ENCODE assay signal across 9 cellular contexts in the genomic region with DNA sequence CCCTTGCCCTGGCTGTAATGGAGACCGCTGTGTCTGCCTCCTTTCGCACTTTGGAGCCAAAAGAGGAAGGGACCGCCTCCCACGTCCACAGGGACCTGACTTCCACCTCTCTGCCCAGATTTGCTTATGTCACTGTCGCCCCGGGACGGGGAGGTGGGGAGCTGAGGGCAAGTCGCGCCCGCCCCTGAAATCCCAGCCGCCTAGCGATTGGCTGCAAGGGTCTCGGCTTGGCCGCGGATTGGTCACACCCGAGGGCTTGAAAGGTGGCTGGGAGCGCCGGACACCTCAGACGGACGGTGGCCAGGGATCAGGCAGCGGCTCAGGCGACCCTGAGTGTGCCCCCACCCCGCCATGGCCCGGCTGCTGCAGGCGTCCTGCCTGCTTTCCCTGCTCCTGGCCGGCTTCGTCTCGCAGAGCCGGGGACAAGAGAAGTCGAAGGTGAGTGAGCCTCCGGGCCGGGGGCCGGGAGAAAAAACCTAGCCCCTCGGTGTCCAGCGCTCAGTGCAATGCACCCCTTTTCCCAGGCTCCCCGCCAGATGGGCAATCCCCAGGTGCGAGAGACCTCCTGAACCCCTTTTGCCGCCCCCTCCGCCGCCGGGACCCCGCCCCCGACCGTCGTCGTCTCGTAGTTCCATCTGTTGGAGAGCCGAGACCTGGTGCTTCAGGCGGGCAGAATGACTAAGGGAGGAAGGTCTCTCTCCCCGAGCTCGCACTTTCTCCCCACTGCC. TPM values are rescaled to one million over a fixed set of nuclear protein-coding genes. Genes with fewer than 3 reads are reported as not detected.
DNase-seq lines count a peak whose midpoint lies in the region; TF ChIP-seq lines count a peak whose summit lies in the region.
"Had no signal": no experiment of that assay in that cellular context is flagged by ENCODE, and none has a peak within 500 bp of the region (broad histone marks: within the 10 kb centered on the region; RNA-seq: fewer than 3 reads in every experiment).

A gene with protein sequence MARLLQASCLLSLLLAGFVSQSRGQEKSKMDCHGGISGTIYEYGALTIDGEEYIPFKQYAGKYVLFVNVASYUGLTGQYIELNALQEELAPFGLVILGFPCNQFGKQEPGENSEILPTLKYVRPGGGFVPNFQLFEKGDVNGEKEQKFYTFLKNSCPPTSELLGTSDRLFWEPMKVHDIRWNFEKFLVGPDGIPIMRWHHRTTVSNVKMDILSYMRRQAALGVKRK (plus strand): TSS at position 288 of the 728 bp plus-strand sequence. CDS start 64 bp downstream, at position 352.

- peak within 1 kb of the TSS; percentile 60 for H2AFZ ChIP-seq in neural cell (ENCODE audit: low read depth, low read length)
- H2AFZ ChIP-seq in MM.1S (ENCODE audit: low read length): no peak within 1 kb of the TSS

- H4K20me1 ChIP-seq in neural cell (ENCODE audit: insufficient read depth) (no peaks in the 10 kb centered on the region), MM.1S (ENCODE audit: insufficient read depth, low read length) (no peaks in the 10 kb centered on the region)

- H3K27me3 ChIP-seq in neural cell (ENCODE audit: insufficient read depth, low read depth, low read length): peaks cover 11% of the 10 kb centered on the region
- no peaks in the 10 kb centered on the region for H3K27me3 ChIP-seq in MM.1S (replicated peaks; ENCODE audit: insufficient read depth, low read length)

- peaks cover 5% of the 10 kb centered on the region for H3K27me3 Mint-ChIP-seq in activated naive CD8-positive, alpha-beta T cell

- DNase-seq in GM12864 (ENCODE audit: low read depth): no peak
- DNase-seq in HEK293T (ENCODE audit: extremely low spot score): peak; percentile 85
- peak; percentile 45 for DNase-seq in NCI-H2171 (lab: John Stamatoyannopoulos, UW)
- peak; percentile 74 for DNase-seq in germinal center (ENCODE audit: low spot score)
- no peak for DNase-seq in MM.1S

- H3K4me2 ChIP-seq in neural cell (ENCODE audit: low read length) (peak within 1 kb of the TSS; percentile 39), MM.1S (ENCODE audit: low read depth, low read length) (no peak within 1 kb of the TSS)

- H3K4me3 ChIP-seq in GM12864 (ENCODE audit: low read depth, low read length) (peak within 1 kb of the TSS; percentile 17), neural cell (ENCODE audit: low read length) (peak within 1 kb of the TSS; percentile 85), urinary bladder (ENCODE audit: low read depth, low read length) (peak within 1 kb of the TSS; percentile 56), MM.1S (ENCODE audit: low read length) (no peak within 1 kb of the TSS)

- H3K27ac Mint-ChIP-seq in activated naive CD8-positive, alpha-beta T cell: no peak within 1 kb of the TSS

- POLR2A ChIA-PET in HEK293T (lab: Yijun Ruan, JAX): interaction anchor here (1.2 to 1.4 kb wide), 2 partner anchors 9 to 16 kb away, joined by 3 to 4 read pairs; no protein-coding TSS in a partner anchor

- peaks cover 2% of the 10 kb centered on the region for H3K36me3 Mint-ChIP-seq in activated naive CD8-positive, alpha-beta T cell

- H3K9ac ChIP-seq in neural cell (ENCODE audit: low read length) (peak within 1 kb of the TSS; percentile 62), MM.1S (ENCODE audit: low read length) (no peak within 1 kb of the TSS)

- TF ChIP-seq EP300 in neural cell (conservative IDR thresholded peaks at IDR 0.05; ENCODE audit: poor library complexity, severe bottlenecking): no peak

- no peak for TF ChIP-seq CTCF in GM12864 (IDR thresholded peaks at IDR 0.05; ENCODE audit: low read depth, low read length, missing control alignments)
- no peak for TF ChIP-seq CTCF in neural cell (IDR thresholded peaks at IDR 0.05; ENCODE audit: poor library complexity, severe bottlenecking)
- no peak for TF ChIP-seq CTCF in MM.1S (IDR thresholded peaks at IDR 0.05; ENCODE audit: low read length)

- peak within 1 kb of the TSS; percentile 77 for H3K4me3 Mint-ChIP-seq in activated naive CD8-positive, alpha-beta T cell

- no peak for TF ChIP-seq RAD21 in neural cell (conservative IDR thresholded peaks at IDR 0.05)

- H3K27ac ChIP-seq in neural cell (ENCODE audit: low read length) (no peak within 1 kb of the TSS), urinary bladder (ENCODE audit: low read depth) (peak within 1 kb of the TSS; percentile 44), MM.1S (ENCODE audit: low read length) (no peak within 1 kb of the TSS)

- H3F3A ChIP-seq in neural cell (ENCODE audit: insufficient read depth, low read length, poor library complexity, severe bottlenecking): no peaks in the 10 kb centered on the region
- H3F3A ChIP-seq in MM.1S (ENCODE audit: insufficient read depth, low read length): no peaks in the 10 kb centered on the region; the same call in 1 of the 2 replicates

- H3K36me3 ChIP-seq in neural cell (ENCODE audit: insufficient read depth, low read length): no peaks in the 10 kb centered on the region
- H3K36me3 ChIP-seq in urinary bladder (ENCODE audit: insufficient read depth): no peaks in the 10 kb centered on the region
- H3K36me3 ChIP-seq in MM.1S (replicated peaks; ENCODE audit: insufficient read depth, low read length): no peaks in the 10 kb centered on the region

- H3K79me2 ChIP-seq in neural cell (replicated peaks; ENCODE audit: insufficient read depth, low read length) (no peaks in the 10 kb centered on the region), MM.1S (ENCODE audit: low read length) (no peaks in the 10 kb centered on the region)

- WGBS in urinary bladder: 2% methylated on average over 51 of the region's 51 CpGs

- H3K4me1 Mint-ChIP-seq in activated naive CD8-positive, alpha-beta T cell (ENCODE audit: low read depth): peaks cover 16% of the 10 kb centered on the region

- no peaks in the 10 kb centered on the region for H3K4me1 ChIP-seq in urinary bladder (ENCODE audit: insufficient read depth)
- H3K4me1 ChIP-seq in MM.1S (ENCODE audit: low read length): no peaks in the 10 kb centered on the region

- no peaks in the 10 kb centered on the region for H3K9me3 ChIP-seq in neural cell (ENCODE audit: low read length)
- H3K9me3 ChIP-seq in MM.1S (replicated peaks; ENCODE audit: insufficient read depth, low read length): no peaks in the 10 kb centered on the region

- H3K9me2 ChIP-seq in neural cell (ENCODE audit: insufficient read depth, low read length) (no peaks in the 10 kb centered on the region), MM.1S (replicated peaks; ENCODE audit: insufficient read depth, low read length) (no peaks in the 10 kb centered on the region)

- H3K9me3 Mint-ChIP-seq in activated naive CD8-positive, alpha-beta T cell (ENCODE audit: low read depth): no peaks in the 10 kb centered on the region

- CTCF ChIA-PET in HEK293T (lab: Yijun Ruan, JAX): interaction anchor here (0.6 kb wide), 2 partner anchors 18 to 465 kb away, joined by 3 to 4 read pairs; no protein-coding TSS in a partner anchor

TF ChIP-seq in HEK293T, 16 proteins besides CTCF, POLR2A, EP300 and RAD21:
- TF ChIP-seq NFRKB (IDR thresholded peaks at IDR 0.05) (no peak), SP1 (IDR thresholded peaks at IDR 0.05) (no peak), SUZ12 (IDR thresholded peaks at IDR 0.05) (no peak), ZNF384 (IDR thresholded peaks at IDR 0.05) (no peak), L3MBTL2 (conservative IDR thresholded peaks at IDR 0.05) (peak; percentile 67)

TF ChIP-seq in neural cell, 6 proteins besides CTCF, POLR2A, EP300 and RAD21:
- TF ChIP-seq POLR2AphosphoS5 (IDR thresholded peaks at IDR 0.05): no peak
- no peak for TF ChIP-seq SMC3 (conservative IDR thresholded peaks at IDR 0.05; ENCODE audit: poor library complexity)
- TF ChIP-seq MXI1 (conservative IDR thresholded peaks at IDR 0.05; ENCODE audit: poor library complexity, severe bottlenecking): no peak
- TF ChIP-seq, protein P1, sequence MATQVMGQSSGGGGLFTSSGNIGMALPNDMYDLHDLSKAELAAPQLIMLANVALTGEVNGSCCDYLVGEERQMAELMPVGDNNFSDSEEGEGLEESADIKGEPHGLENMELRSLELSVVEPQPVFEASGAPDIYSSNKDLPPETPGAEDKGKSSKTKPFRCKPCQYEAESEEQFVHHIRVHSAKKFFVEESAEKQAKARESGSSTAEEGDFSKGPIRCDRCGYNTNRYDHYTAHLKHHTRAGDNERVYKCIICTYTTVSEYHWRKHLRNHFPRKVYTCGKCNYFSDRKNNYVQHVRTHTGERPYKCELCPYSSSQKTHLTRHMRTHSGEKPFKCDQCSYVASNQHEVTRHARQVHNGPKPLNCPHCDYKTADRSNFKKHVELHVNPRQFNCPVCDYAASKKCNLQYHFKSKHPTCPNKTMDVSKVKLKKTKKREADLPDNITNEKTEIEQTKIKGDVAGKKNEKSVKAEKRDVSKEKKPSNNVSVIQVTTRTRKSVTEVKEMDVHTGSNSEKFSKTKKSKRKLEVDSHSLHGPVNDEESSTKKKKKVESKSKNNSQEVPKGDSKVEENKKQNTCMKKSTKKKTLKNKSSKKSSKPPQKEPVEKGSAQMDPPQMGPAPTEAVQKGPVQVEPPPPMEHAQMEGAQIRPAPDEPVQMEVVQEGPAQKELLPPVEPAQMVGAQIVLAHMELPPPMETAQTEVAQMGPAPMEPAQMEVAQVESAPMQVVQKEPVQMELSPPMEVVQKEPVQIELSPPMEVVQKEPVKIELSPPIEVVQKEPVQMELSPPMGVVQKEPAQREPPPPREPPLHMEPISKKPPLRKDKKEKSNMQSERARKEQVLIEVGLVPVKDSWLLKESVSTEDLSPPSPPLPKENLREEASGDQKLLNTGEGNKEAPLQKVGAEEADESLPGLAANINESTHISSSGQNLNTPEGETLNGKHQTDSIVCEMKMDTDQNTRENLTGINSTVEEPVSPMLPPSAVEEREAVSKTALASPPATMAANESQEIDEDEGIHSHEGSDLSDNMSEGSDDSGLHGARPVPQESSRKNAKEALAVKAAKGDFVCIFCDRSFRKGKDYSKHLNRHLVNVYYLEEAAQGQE (IDR thresholded peaks at IDR 0.05; ENCODE audit: borderline replicate concordance): peak; percentile 28
- no peak for TF ChIP-seq EZH2 (IDR thresholded peaks at IDR 0.05; ENCODE audit: borderline replicate concordance, insufficient read depth, low read length, poor library complexity, severe bottlenecking)
- no peak for TF ChIP-seq TAF1 (IDR thresholded peaks at IDR 0.05; ENCODE audit: low read depth)

RNA-seq across cellular contexts. Expression of the gene that starts here (rescaled TPM):
- polyA plus RNA-seq in neural cell: 4.0 and 5.1 TPM in 2 replicates
- polyA minus RNA-seq in neural cell: 3.2 and 5.2 TPM in 2 replicates
- 8.6 TPM for total RNA-seq in urinary bladder
- polyA plus RNA-seq in urinary bladder: 1,418 TPM
- total RNA-seq: activated CD8-positive, alpha-beta memory T cell treated with anti-CD3 and anti-CD28 coated beads for 36 hours had no signal

Comparison
In these comparisons a context has a peak if more than half of its experiments do, and no peak if none do; other contexts are left out.
1. RNA of the gene that starts here (polyA plus RNA-seq): 1,418 TPM in urinary bladder (single experiment); 4.0 to 5.1 TPM in neural cell; every median in the first group is over 100 times any median in the second.
2. DNase-seq: peak in HEK293T (single experiment), NCI-H2171 (single experiment) and germinal center (single experiment); none in GM12864 (single experiment) and MM.1S (single experiment).